21 cellular contexts compared by ENCODE assay signal in genomic region chr2:24877067-24877466, GRCh38. TPM values are rescaled to one million over a fixed set of nuclear protein-coding genes. Genes with fewer than 3 reads are reported as not detected.
DNase-seq lines count a peak whose midpoint lies in the region; ATAC-seq and TF ChIP-seq lines count a peak whose summit lies in the region.
"Had no signal": no experiment of that assay in that cellular context is flagged by ENCODE, and none has a peak within 500 bp of the region (broad histone marks: within the 10 kb centered on the region; RNA-seq: fewer than 3 reads in every experiment).

No MANE protein-coding gene starts in this region.

- H4K91ac ChIP-seq in neuronal stem cell (ENCODE audit: low read depth, low read length, poor library complexity) = no peak overlapping the region

- no peaks in the 10 kb centered on the region for H3K27me3 ChIP-seq in BLaER1 treated with 17β-estradiol and CSF1 and Interleukin-3, amounts not matched to agents 10 nM and 100 nM
- H3K27me3 ChIP-seq in neuronal stem cell (ENCODE audit: control insufficient read depth in 3 of 3, insufficient read depth in 3 of 3, low read depth in 1 of 3, low read length in 3 of 3) = no peaks in the 10 kb centered on the region
- H3K27me3 ChIP-seq: BLaER1, MG63, SJCRH30 had no signal

- H3K4me1 ChIP-seq in BLaER1 treated with 17β-estradiol and CSF1 and Interleukin-3, amounts not matched to agents 10 nM and 100 nM = peaks cover 37 to 97% (median 84%) of the 10 kb centered on the region in 10 experiments
- H3K4me1 ChIP-seq in neuronal stem cell (ENCODE audit: control insufficient read depth in 2 of 2, insufficient read depth in 1 of 2, low read depth in 1 of 2, low read length in 2 of 2) = peaks cover 0 to 5% of the 10 kb centered on the region in 2 donors
- H3K4me1 ChIP-seq: SJCRH30 had no signal

- DNase-seq in WTC11 (ENCODE audit: low spot score) (no peak), memory B cell (ENCODE audit: low spot score in 2 of 2) (no peak), neuronal stem cell (ENCODE audit: low spot score) (no peak), SW 1271 (lab: John Stamatoyannopoulos, UW) (no peak), GM13977 (ENCODE audit: low spot score) (no peak)
- DNase-seq: CD4-positive, alpha-beta T cell; GOT3; KBM-7; MG63; NCI-H2029; NCI-H446 treated with DMSO at 0.1 percent for 48 hours; NCI-H526; NCI-H82; NK-92 treated with Interleukin-12 subunit alpha and Interleukin-12 subunit beta, amount 100 ng/mL, for 24 hours; PC-3; SJCRH30 had no signal

- H3K79me1 ChIP-seq in neuronal stem cell (ENCODE audit: low read depth, low read length) = peaks cover 4% of the 10 kb centered on the region

- no peak overlapping the region for H3K4ac ChIP-seq in neuronal stem cell (ENCODE audit: low read length)

- H3K9me3 Mint-ChIP-seq in WTC11 = no peaks in the 10 kb centered on the region
- H3K9me3 Mint-ChIP-seq in memory B cell = no peaks in the 10 kb centered on the region
- H3K9me3 Mint-ChIP-seq: CD4-positive, alpha-beta T cell had no signal

- POLR2A ChIA-PET in WTC11 (lab: Charles Lee) = no interaction called here

- H3K27me3 Mint-ChIP-seq in WTC11 (ENCODE audit: low read depth) (no peaks in the 10 kb centered on the region), memory B cell (no peaks in the 10 kb centered on the region)
- H3K27me3 Mint-ChIP-seq: CD4-positive, alpha-beta T cell had no signal

- H3K18ac ChIP-seq in neuronal stem cell (ENCODE audit: low read length) = peak overlapping the region; percentile 3

- no peak overlapping the region for H3K4me3 ChIP-seq in BLaER1 treated with 17β-estradiol and CSF1 and Interleukin-3, amounts not matched to agents 10 nM and 100 nM
- H3K4me3 ChIP-seq in neuronal stem cell (ENCODE audit: low read length in 2 of 2) = no peak overlapping the region
- H3K4me3 ChIP-seq: BLaER1, MG63, SJCRH30 had no signal

- peaks cover 0 to 11% (median 0%) of the 10 kb centered on the region in 11 experiments; a peak in 1 of 22 replicates for H3K9me3 ChIP-seq in BLaER1 treated with 17β-estradiol and CSF1 and Interleukin-3, amounts not matched to agents 10 nM and 100 nM (replicated peaks in 1 of 11)
- H3K9me3 ChIP-seq in neuronal stem cell (replicated peaks in 1 of 2; ENCODE audit: control insufficient read depth in 2 of 2, insufficient read depth in 1 of 2, low read depth in 1 of 2, low read length in 2 of 2) = peaks cover 0 to 2% of the 10 kb centered on the region in 2 donors
- H3K9me3 ChIP-seq: BLaER1, MG63, SJCRH30 had no signal

- no peak for ATAC-seq in WTC11
- ATAC-seq in memory B cell (ENCODE audit: low read depth) = no peak
- ATAC-seq in GM19463 (IDR thresholded peaks at IDR 0.05; ENCODE audit: unreplicated experiment) = no peak
- ATAC-seq: HCT116, PC-3, SK-N-SH treated with all-trans-retinoic acid at 6 μM for 48 hours had no signal

- no peak overlapping the region for H2BK15ac ChIP-seq in neuronal stem cell (ENCODE audit: low read length)

- H3K4me3 Mint-ChIP-seq in WTC11 (no peak overlapping the region), memory B cell (no peak overlapping the region)
- H3K4me3 Mint-ChIP-seq: CD4-positive, alpha-beta T cell had no signal

- CTCF ChIA-PET in WTC11 (lab: Charles Lee) = interaction anchor here (0.8 kb wide), 1 partner anchor 98 kb away, joined by 3 read pairs; no protein-coding TSS in a partner anchor

- H3K9ac ChIP-seq in BLaER1 treated with 17β-estradiol and CSF1 and Interleukin-3, amounts not matched to agents 10 nM and 100 nM = no peak overlapping the region
- H3K9ac ChIP-seq in neuronal stem cell (ENCODE audit: low read depth, low read length, poor library complexity) = peak overlapping the region; percentile 64
- H3K9ac ChIP-seq: BLaER1 had no signal

- peaks cover under 1% of the 10 kb centered on the region; the same call in 1 of the 2 replicates for H3K36me3 Mint-ChIP-seq in WTC11
- peaks cover 4% of the 10 kb centered on the region for H3K36me3 Mint-ChIP-seq in memory B cell

- no peak overlapping the region for H3K27ac ChIP-seq in BLaER1 treated with 17β-estradiol and CSF1 and Interleukin-3, amounts not matched to agents 10 nM and 100 nM
- H3K27ac ChIP-seq in neuronal stem cell (replicated peaks; ENCODE audit: low read length) = no peak overlapping the region
- H3K27ac ChIP-seq: BLaER1, SJCRH30 had no signal

- no peak overlapping the region for H2AFZ ChIP-seq in neuronal stem cell (ENCODE audit: low read length)

- peak overlapping the region; percentile 76; the same call in 1 of the 2 replicates for H3K27ac Mint-ChIP-seq in WTC11
- peak overlapping the region; percentile 46 for H3K27ac Mint-ChIP-seq in memory B cell
- H3K27ac Mint-ChIP-seq: CD4-positive, alpha-beta T cell had no signal

- H3K4me2 ChIP-seq in BLaER1 treated with 17β-estradiol and CSF1 and Interleukin-3, amounts not matched to agents 10 nM and 100 nM = peak overlapping the region in 7 of 11 experiments; percentile 0 to 91 (median 47); a peak in 9 of 22 replicates
- no peak overlapping the region for H3K4me2 ChIP-seq in neuronal stem cell (ENCODE audit: insufficient read depth, low read length, poor library complexity, severe bottlenecking)
- H3K4me2 ChIP-seq: BLaER1 had no signal

- H3K14ac ChIP-seq in neuronal stem cell (ENCODE audit: low read length) = no peak overlapping the region

- H3K23ac ChIP-seq in neuronal stem cell (ENCODE audit: low read depth, low read length, poor library complexity) = peak overlapping the region; percentile 17

- H3K4me1 Mint-ChIP-seq in WTC11 (peaks cover 15% of the 10 kb centered on the region), memory B cell (peaks cover 23% of the 10 kb centered on the region)

- no peak for TF ChIP-seq CTCF in WTC11 (IDR thresholded peaks at IDR 0.05)
- TF ChIP-seq CTCF in GM13977 (IDR thresholded peaks at IDR 0.05; ENCODE audit: extremely low read depth, insufficient read depth, missing control alignments) = no peak

- no peak overlapping the region for H2BK5ac ChIP-seq in neuronal stem cell (ENCODE audit: low read length)

- no CpG with 5 or more reads among the region's 6 CpGs for WGBS in neuronal stem cell (ENCODE audit: extremely low coverage in 2 of 2, insufficient read length in 2 of 2, insufficient replicate concordance in 1 of 2), 2 donors

- no peak overlapping the region for H4K8ac ChIP-seq in neuronal stem cell (ENCODE audit: low read depth, low read length)

- in situ Hi-C loops in GM13977 (cut with MboI; ENCODE audit: low pct_unique_long_range_greater_than_20kb, low sequenced_read_pairs, unreplicated experiment) = no loop called here

- H2AK5ac ChIP-seq in neuronal stem cell (ENCODE audit: low read depth, low read length) = peak overlapping the region; percentile 21

- H2BK12ac ChIP-seq in neuronal stem cell (ENCODE audit: low read length) = no peak overlapping the region

- peaks cover 0 to 28% (median 12%) of the 10 kb centered on the region in 11 experiments; a peak in 17 of 22 replicates for H3K36me3 ChIP-seq in BLaER1 treated with 17β-estradiol and CSF1 and Interleukin-3, amounts not matched to agents 10 nM and 100 nM
- H3K36me3 ChIP-seq in neuronal stem cell (replicated peaks in 1 of 2; ENCODE audit: control insufficient read depth in 2 of 2, insufficient read depth in 2 of 2, low read length in 2 of 2) = peaks cover 0 to 13% of the 10 kb centered on the region in 2 donors
- H3K36me3 ChIP-seq: MG63 had no signal

- peaks cover 13 to 68% (median 57%) of the 10 kb centered on the region in 11 experiments; a peak in 20 of 22 replicates for H4K20me1 ChIP-seq in BLaER1 treated with 17β-estradiol and CSF1 and Interleukin-3, amounts not matched to agents 10 nM and 100 nM

- no peak overlapping the region for H2BK120ac ChIP-seq in neuronal stem cell (ENCODE audit: low read depth, low read length)

TF ChIP-seq in WTC11, 78 proteins besides CTCF, POLR2A, EP300 and RAD21 (continues in another document):
- no peak for TF ChIP-seq FOXJ3 (CRISPR knock-in tag; IDR thresholded peaks at IDR 0.05; ENCODE audit: borderline replicate concordance)
- TF ChIP-seq HMGA2 (CRISPR knock-in tag; IDR thresholded peaks at IDR 0.05) = no peak
- TF ChIP-seq, protein P1, sequence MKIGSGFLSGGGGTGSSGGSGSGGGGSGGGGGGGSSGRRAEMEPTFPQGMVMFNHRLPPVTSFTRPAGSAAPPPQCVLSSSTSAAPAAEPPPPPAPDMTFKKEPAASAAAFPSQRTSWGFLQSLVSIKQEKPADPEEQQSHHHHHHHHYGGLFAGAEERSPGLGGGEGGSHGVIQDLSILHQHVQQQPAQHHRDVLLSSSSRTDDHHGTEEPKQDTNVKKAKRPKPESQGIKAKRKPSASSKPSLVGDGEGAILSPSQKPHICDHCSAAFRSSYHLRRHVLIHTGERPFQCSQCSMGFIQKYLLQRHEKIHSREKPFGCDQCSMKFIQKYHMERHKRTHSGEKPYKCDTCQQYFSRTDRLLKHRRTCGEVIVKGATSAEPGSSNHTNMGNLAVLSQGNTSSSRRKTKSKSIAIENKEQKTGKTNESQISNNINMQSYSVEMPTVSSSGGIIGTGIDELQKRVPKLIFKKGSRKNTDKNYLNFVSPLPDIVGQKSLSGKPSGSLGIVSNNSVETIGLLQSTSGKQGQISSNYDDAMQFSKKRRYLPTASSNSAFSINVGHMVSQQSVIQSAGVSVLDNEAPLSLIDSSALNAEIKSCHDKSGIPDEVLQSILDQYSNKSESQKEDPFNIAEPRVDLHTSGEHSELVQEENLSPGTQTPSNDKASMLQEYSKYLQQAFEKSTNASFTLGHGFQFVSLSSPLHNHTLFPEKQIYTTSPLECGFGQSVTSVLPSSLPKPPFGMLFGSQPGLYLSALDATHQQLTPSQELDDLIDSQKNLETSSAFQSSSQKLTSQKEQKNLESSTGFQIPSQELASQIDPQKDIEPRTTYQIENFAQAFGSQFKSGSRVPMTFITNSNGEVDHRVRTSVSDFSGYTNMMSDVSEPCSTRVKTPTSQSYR (CRISPR knock-in tag; IDR thresholded peaks at IDR 0.05) = no peak
- TF ChIP-seq NFYB (CRISPR knock-in tag; conservative IDR thresholded peaks at IDR 0.05; ENCODE audit: low read depth) = no peak
- TF ChIP-seq ZNF263 (CRISPR knock-in tag; IDR thresholded peaks at IDR 0.05; ENCODE audit: low read depth) = no peak
- TF ChIP-seq ATF3 (CRISPR knock-in tag; conservative IDR thresholded peaks at IDR 0.05) = no peak

RNA-seq across cellular contexts. Expression of gene ADCY3, which starts 43.0 kb away (rescaled TPM):
- 37.1 to 41.7 TPM (median 39.4 TPM) in 3 replicates for total RNA-seq in WTC11 (2021)
- polyA plus RNA-seq in neuronal stem cell (2013, experiment 1 of 2) = 31.1 TPM
- 29.1 TPM for polyA plus RNA-seq in neuronal stem cell (2013, experiment 2 of 2)
